ENCODE assay signal across 1 cellular context in the genomic region with DNA sequence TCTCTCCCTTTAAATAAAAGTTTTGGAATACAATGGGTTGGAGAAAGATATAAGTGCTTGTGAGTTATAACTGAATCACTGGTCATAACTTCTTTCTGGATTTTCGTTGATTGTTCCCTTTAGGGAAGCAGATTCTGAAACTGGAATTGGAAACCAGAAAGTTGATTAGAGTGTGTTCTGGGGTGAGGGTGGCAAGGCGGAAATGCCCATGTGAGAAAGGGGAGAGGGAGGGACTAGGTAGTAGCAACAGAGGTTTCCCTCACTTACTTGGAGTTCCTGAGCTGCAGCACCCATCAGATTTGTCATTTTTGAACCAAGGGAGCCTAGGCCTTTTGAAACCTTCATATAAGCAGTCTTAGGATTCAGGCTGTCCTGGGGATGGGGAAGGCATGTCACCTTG.
TF ChIP-seq lines count a peak whose summit lies in the region.

No MANE protein-coding gene starts in this region.

TF ChIP-seq in GM23338, 12 proteins besides CTCF, POLR2A, EP300 and RAD21 (continued from another document):
- TF ChIP-seq, protein P1, sequence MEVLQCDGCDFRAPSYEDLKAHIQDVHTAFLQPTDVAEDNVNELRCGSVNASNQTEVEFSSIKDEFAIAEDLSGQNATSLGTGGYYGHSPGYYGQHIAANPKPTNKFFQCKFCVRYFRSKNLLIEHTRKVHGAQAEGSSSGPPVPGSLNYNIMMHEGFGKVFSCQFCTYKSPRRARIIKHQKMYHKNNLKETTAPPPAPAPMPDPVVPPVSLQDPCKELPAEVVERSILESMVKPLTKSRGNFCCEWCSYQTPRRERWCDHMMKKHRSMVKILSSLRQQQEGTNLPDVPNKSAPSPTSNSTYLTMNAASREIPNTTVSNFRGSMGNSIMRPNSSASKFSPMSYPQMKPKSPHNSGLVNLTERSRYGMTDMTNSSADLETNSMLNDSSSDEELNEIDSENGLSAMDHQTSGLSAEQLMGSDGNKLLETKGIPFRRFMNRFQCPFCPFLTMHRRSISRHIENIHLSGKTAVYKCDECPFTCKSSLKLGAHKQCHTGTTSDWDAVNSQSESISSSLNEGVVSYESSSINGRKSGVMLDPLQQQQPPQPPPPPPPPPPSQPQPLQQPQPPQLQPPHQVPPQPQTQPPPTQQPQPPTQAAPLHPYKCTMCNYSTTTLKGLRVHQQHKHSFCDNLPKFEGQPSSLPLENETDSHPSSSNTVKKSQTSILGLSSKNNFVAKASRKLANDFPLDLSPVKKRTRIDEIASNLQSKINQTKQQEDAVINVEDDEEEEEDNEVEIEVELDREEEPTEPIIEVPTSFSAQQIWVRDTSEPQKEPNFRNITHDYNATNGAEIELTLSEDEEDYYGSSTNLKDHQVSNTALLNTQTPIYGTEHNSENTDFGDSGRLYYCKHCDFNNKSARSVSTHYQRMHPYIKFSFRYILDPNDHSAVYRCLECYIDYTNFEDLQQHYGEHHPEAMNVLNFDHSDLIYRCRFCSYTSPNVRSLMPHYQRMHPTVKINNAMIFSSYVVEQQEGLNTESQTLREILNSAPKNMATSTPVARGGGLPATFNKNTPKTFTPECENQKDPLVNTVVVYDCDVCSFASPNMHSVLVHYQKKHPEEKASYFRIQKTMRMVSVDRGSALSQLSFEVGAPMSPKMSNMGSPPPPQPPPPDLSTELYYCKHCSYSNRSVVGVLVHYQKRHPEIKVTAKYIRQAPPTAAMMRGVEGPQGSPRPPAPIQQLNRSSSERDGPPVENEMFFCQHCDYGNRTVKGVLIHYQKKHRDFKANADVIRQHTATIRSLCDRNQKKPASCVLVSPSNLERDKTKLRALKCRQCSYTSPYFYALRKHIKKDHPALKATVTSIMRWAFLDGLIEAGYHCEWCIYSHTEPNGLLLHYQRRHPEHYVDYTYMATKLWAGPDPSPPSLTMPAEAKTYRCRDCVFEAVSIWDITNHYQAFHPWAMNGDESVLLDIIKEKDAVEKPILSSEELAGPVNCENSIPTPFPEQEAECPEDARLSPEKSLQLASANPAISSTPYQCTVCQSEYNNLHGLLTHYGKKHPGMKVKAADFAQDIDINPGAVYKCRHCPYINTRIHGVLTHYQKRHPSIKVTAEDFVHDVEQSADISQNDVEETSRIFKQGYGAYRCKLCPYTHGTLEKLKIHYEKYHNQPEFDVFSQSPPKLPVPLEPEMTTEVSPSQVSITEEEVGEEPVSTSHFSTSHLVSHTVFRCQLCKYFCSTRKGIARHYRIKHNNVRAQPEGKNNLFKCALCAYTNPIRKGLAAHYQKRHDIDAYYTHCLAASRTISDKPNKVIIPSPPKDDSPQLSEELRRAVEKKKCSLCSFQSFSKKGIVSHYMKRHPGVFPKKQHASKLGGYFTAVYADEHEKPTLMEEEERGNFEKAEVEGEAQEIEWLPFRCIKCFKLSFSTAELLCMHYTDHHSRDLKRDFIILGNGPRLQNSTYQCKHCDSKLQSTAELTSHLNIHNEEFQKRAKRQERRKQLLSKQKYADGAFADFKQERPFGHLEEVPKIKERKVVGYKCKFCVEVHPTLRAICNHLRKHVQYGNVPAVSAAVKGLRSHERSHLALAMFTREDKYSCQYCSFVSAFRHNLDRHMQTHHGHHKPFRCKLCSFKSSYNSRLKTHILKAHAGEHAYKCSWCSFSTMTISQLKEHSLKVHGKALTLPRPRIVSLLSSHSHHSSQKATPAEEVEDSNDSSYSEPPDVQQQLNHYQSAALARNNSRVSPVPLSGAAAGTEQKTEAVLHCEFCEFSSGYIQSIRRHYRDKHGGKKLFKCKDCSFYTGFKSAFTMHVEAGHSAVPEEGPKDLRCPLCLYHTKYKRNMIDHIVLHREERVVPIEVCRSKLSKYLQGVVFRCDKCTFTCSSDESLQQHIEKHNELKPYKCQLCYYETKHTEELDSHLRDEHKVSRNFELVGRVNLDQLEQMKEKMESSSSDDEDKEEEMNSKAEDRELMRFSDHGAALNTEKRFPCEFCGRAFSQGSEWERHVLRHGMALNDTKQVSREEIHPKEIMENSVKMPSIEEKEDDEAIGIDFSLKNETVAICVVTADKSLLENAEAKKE (CRISPR knock-in tag; IDR thresholded peaks at IDR 0.05): no peak
- no peak for TF ChIP-seq EZH2phosphoT487 (IDR thresholded peaks at IDR 0.05; ENCODE audit: unreplicated experiment)
- TF ChIP-seq EZH2 (IDR thresholded peaks at IDR 0.05; ENCODE audit: low read depth, unreplicated experiment): no peak
- TF ChIP-seq, protein P2, sequence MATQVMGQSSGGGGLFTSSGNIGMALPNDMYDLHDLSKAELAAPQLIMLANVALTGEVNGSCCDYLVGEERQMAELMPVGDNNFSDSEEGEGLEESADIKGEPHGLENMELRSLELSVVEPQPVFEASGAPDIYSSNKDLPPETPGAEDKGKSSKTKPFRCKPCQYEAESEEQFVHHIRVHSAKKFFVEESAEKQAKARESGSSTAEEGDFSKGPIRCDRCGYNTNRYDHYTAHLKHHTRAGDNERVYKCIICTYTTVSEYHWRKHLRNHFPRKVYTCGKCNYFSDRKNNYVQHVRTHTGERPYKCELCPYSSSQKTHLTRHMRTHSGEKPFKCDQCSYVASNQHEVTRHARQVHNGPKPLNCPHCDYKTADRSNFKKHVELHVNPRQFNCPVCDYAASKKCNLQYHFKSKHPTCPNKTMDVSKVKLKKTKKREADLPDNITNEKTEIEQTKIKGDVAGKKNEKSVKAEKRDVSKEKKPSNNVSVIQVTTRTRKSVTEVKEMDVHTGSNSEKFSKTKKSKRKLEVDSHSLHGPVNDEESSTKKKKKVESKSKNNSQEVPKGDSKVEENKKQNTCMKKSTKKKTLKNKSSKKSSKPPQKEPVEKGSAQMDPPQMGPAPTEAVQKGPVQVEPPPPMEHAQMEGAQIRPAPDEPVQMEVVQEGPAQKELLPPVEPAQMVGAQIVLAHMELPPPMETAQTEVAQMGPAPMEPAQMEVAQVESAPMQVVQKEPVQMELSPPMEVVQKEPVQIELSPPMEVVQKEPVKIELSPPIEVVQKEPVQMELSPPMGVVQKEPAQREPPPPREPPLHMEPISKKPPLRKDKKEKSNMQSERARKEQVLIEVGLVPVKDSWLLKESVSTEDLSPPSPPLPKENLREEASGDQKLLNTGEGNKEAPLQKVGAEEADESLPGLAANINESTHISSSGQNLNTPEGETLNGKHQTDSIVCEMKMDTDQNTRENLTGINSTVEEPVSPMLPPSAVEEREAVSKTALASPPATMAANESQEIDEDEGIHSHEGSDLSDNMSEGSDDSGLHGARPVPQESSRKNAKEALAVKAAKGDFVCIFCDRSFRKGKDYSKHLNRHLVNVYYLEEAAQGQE (IDR thresholded peaks at IDR 0.05; ENCODE audit: unreplicated experiment): no peak
- TF ChIP-seq ZNF331 (CRISPR knock-in tag; IDR thresholded peaks at IDR 0.05; ENCODE audit: low read depth): no peak
- TF ChIP-seq NANOG (IDR thresholded peaks at IDR 0.05; ENCODE audit: borderline replicate concordance): no peak
- no peak for TF ChIP-seq POLR2AphosphoS5 (IDR thresholded peaks at IDR 0.05; ENCODE audit: low read depth)
- TF ChIP-seq, protein P3, sequence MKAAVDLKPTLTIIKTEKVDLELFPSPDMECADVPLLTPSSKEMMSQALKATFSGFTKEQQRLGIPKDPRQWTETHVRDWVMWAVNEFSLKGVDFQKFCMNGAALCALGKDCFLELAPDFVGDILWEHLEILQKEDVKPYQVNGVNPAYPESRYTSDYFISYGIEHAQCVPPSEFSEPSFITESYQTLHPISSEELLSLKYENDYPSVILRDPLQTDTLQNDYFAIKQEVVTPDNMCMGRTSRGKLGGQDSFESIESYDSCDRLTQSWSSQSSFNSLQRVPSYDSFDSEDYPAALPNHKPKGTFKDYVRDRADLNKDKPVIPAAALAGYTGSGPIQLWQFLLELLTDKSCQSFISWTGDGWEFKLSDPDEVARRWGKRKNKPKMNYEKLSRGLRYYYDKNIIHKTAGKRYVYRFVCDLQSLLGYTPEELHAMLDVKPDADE (IDR thresholded peaks at IDR 0.05): no peak
- no peak for TF ChIP-seq ZNF114 (CRISPR knock-in tag; IDR thresholded peaks at IDR 0.05)
- no peak for TF ChIP-seq CREB1 (CRISPR knock-in tag; IDR thresholded peaks at IDR 0.05; ENCODE audit: low read depth)
